24 cellular contexts compared by ENCODE assay signal in the genomic region with DNA sequence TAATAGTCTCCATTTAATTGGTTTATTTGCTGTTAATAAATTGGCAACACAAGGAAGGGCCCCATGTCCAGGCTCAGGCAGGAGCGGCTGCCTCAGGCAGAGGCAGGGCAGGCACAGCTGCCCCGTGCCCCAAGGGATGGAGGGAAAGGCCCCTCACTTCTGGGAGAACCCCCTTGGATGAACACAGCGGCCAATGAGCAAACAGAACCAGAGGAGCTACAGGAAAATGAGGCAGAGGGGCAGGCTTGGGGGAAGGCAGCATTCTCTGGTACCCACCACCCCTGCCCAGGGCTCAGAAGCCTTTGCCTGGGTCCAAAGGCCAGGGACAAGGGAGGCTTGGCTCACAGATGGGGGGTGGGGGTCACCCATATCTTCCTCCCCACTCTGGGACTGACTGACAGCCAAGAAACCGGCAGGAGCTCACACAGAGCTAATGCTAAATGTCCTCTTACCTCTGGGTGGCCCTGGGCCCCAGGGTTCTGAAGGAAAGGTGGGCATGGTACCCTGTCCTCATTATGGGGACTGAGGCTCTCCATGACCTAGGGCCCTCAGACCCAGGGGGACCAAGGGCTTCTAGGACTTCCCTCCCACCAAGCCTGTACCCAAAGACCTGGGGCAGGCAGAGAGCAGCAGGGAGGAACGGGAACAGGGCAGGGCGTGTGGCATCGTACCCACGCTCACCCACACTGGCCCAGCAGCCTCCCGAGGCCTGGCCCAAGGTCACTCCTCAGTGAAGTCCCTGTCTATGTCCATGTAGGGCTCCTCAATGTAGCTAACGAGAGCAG. TPM values are rescaled to one million over a fixed set of nuclear protein-coding genes. Genes with fewer than 3 reads are reported as not detected.
DNase-seq lines count a peak whose midpoint lies in the region; ATAC-seq and TF ChIP-seq lines count a peak whose summit lies in the region.
"Had no signal": no experiment of that assay in that cellular context is flagged by ENCODE, and none has a peak within 500 bp of the region (broad histone marks: within the 10 kb centered on the region; RNA-seq: fewer than 3 reads in every experiment).

No MANE protein-coding gene starts in this region.

- no peak for DNase-seq in activated CD4-positive, alpha-beta T cell treated with anti-CD3 and anti-CD28 coated beads, Interleukin-2, amount 10 ng/mL, durations not matched to agents 7 days and 5 days
- DNase-seq in activated CD4-positive, alpha-beta T cell treated with anti-CD3 and anti-CD28 coated beads for 1 hour, result no peak
- DNase-seq in endothelial cell (ENCODE audit: low spot score), result no peak
- DNase-seq in left lung, result peak; percentile 24 to 29
- no peak for DNase-seq in stimulated activated effector memory CD8-positive, alpha-beta T cell treated with anti-CD3 and anti-CD28 coated beads, Interleukin-12 subunit alpha, Interleukin-12 subunit beta, amount 100 ng/mL, for 72 hours (ENCODE audit: low spot score in 2 of 2)
- DNase-seq in activated naive CD8-positive, alpha-beta T cell treated with anti-CD3 and anti-CD28 coated beads, Interleukin-2, amount 50 U/mL, for 24 hours, result no peak
- DNase-seq: activated effector memory CD4-positive, alpha-beta T cell treated with anti-CD3 and anti-CD28 coated beads, Interleukin-2, amount 50 U/mL, for 16 hours; dermis blood vessel endothelial cell; DMS79; HFFc6; NCI-H1105; NCI-H2081; NK-92 treated with Interleukin-12 subunit alpha and Interleukin-12 subunit beta, amount 100 ng/mL, for 24 hours; stimulated activated CD4-positive, alpha-beta T cell treated with anti-CD3 and anti-CD28 coated beads, Interleukin-12 subunit alpha, Interleukin-12 subunit beta, amount 100 ng/mL, for 4 hours; stimulated activated CD4-positive, alpha-beta T cell treated with anti-CD3 and anti-CD28 coated beads, Interleukin-4, amount 100 ng/mL, for 4 hours; stomach; WERI-Rb-1 had no signal

- peaks cover 23% of the 10 kb centered on the region for H3K36me3 Mint-ChIP-seq in activated CD4-positive, alpha-beta T cell treated with anti-CD3 and anti-CD28 coated beads, Interleukin-2, amount 10 ng/mL, durations not matched to agents 7 days and 5 days (ENCODE audit: low read depth)
- peaks cover 42% of the 10 kb centered on the region for H3K36me3 Mint-ChIP-seq in endothelial cell (ENCODE audit: low read depth, unreplicated experiment)
- H3K36me3 Mint-ChIP-seq in stimulated activated effector memory CD8-positive, alpha-beta T cell treated with anti-CD3 and anti-CD28 coated beads, Interleukin-12 subunit alpha, Interleukin-12 subunit beta, amount 100 ng/mL, for 72 hours, result peaks cover 62% of the 10 kb centered on the region
- peaks cover 7% of the 10 kb centered on the region for H3K36me3 Mint-ChIP-seq in activated naive CD8-positive, alpha-beta T cell treated with anti-CD3 and anti-CD28 coated beads, Interleukin-2, amount 50 U/mL, for 24 hours (ENCODE audit: low read depth)

- no peaks in the 10 kb centered on the region for H3K4me1 ChIP-seq in left lung

- H3K9me3 Mint-ChIP-seq in activated CD4-positive, alpha-beta T cell treated with anti-CD3 and anti-CD28 coated beads, Interleukin-2, amount 10 ng/mL, durations not matched to agents 7 days and 5 days, result no peaks in the 10 kb centered on the region
- H3K9me3 Mint-ChIP-seq in endothelial cell (ENCODE audit: unreplicated experiment), result no peaks in the 10 kb centered on the region
- H3K9me3 Mint-ChIP-seq in stimulated activated effector memory CD8-positive, alpha-beta T cell treated with anti-CD3 and anti-CD28 coated beads, Interleukin-12 subunit alpha, Interleukin-12 subunit beta, amount 100 ng/mL, for 72 hours, result no peaks in the 10 kb centered on the region
- no peaks in the 10 kb centered on the region for H3K9me3 Mint-ChIP-seq in activated naive CD8-positive, alpha-beta T cell treated with anti-CD3 and anti-CD28 coated beads, Interleukin-2, amount 50 U/mL, for 24 hours
- H3K9me3 Mint-ChIP-seq: HFFc6 had no signal

- H3K4me3 ChIP-seq in left lung, result no peak overlapping the region
- H3K4me3 ChIP-seq: GM12878, SK-N-MC, stomach, upper lobe of left lung had no signal

- no peaks in the 10 kb centered on the region for H3K27me3 Mint-ChIP-seq in activated CD4-positive, alpha-beta T cell treated with anti-CD3 and anti-CD28 coated beads, Interleukin-2, amount 10 ng/mL, durations not matched to agents 7 days and 5 days
- peaks cover 12% of the 10 kb centered on the region for H3K27me3 Mint-ChIP-seq in endothelial cell (ENCODE audit: unreplicated experiment)
- no peaks in the 10 kb centered on the region for H3K27me3 Mint-ChIP-seq in activated naive CD8-positive, alpha-beta T cell treated with anti-CD3 and anti-CD28 coated beads, Interleukin-2, amount 50 U/mL, for 24 hours

- H3K27ac ChIP-seq in left lung, result no peak overlapping the region
- H3K27ac ChIP-seq: SK-N-MC, stomach, upper lobe of left lung, WERI-Rb-1 had no signal

- no peaks in the 10 kb centered on the region for H3K27me3 ChIP-seq in left lung
- H3K27me3 ChIP-seq: stomach, upper lobe of left lung had no signal

- no peaks in the 10 kb centered on the region for H3K4me1 Mint-ChIP-seq in activated CD4-positive, alpha-beta T cell treated with anti-CD3 and anti-CD28 coated beads, Interleukin-2, amount 10 ng/mL, durations not matched to agents 7 days and 5 days
- H3K4me1 Mint-ChIP-seq in endothelial cell (ENCODE audit: unreplicated experiment), result peaks cover 4% of the 10 kb centered on the region
- peaks cover 21% of the 10 kb centered on the region for H3K4me1 Mint-ChIP-seq in stimulated activated effector memory CD8-positive, alpha-beta T cell treated with anti-CD3 and anti-CD28 coated beads, Interleukin-12 subunit alpha, Interleukin-12 subunit beta, amount 100 ng/mL, for 72 hours
- no peaks in the 10 kb centered on the region for H3K4me1 Mint-ChIP-seq in activated naive CD8-positive, alpha-beta T cell treated with anti-CD3 and anti-CD28 coated beads, Interleukin-2, amount 50 U/mL, for 24 hours

- no peak overlapping the region for H3K4me3 Mint-ChIP-seq in activated CD4-positive, alpha-beta T cell treated with anti-CD3 and anti-CD28 coated beads, Interleukin-2, amount 10 ng/mL, durations not matched to agents 7 days and 5 days
- peak overlapping the region; percentile 49 for H3K4me3 Mint-ChIP-seq in endothelial cell (ENCODE audit: unreplicated experiment)
- H3K4me3 Mint-ChIP-seq in stimulated activated effector memory CD8-positive, alpha-beta T cell treated with anti-CD3 and anti-CD28 coated beads, Interleukin-12 subunit alpha, Interleukin-12 subunit beta, amount 100 ng/mL, for 72 hours, result no peak overlapping the region
- H3K4me3 Mint-ChIP-seq in activated naive CD8-positive, alpha-beta T cell treated with anti-CD3 and anti-CD28 coated beads, Interleukin-2, amount 50 U/mL, for 24 hours, result no peak overlapping the region
- H3K4me3 Mint-ChIP-seq: HFFc6 had no signal

- TF ChIP-seq CTCF in endothelial cell (IDR thresholded peaks at IDR 0.05; ENCODE audit: unreplicated experiment), result no peak
- no peak for TF ChIP-seq CTCF in left lung (IDR thresholded peaks at IDR 0.05)

- H3K27ac Mint-ChIP-seq in activated CD4-positive, alpha-beta T cell treated with anti-CD3 and anti-CD28 coated beads, Interleukin-2, amount 10 ng/mL, durations not matched to agents 7 days and 5 days, result peak overlapping the region; percentile 31
- H3K27ac Mint-ChIP-seq in endothelial cell (ENCODE audit: unreplicated experiment), result no peak overlapping the region
- H3K27ac Mint-ChIP-seq in stimulated activated effector memory CD8-positive, alpha-beta T cell treated with anti-CD3 and anti-CD28 coated beads, Interleukin-12 subunit alpha, Interleukin-12 subunit beta, amount 100 ng/mL, for 72 hours, result peak overlapping the region; percentile 57
- no peak overlapping the region for H3K27ac Mint-ChIP-seq in activated naive CD8-positive, alpha-beta T cell treated with anti-CD3 and anti-CD28 coated beads, Interleukin-2, amount 50 U/mL, for 24 hours
- H3K27ac Mint-ChIP-seq: HFFc6 had no signal

- ATAC-seq in left lung (no peak), GM21717 (IDR thresholded peaks at IDR 0.05; ENCODE audit: unreplicated experiment) (no peak), HG02571 (IDR thresholded peaks at IDR 0.05; ENCODE audit: unreplicated experiment) (no peak)
- ATAC-seq in stimulated activated effector memory CD8-positive, alpha-beta T cell treated with anti-CD3 and anti-CD28 coated beads, Interleukin-12 subunit alpha, Interleukin-12 subunit beta, amount 100 ng/mL, for 72 hours, result no peak
- ATAC-seq in activated naive CD8-positive, alpha-beta T cell treated with anti-CD3 and anti-CD28 coated beads, Interleukin-2, amount 50 U/mL, for 24 hours, result no peak
- ATAC-seq: GM12878, left lobe of liver had no signal

- CTCF ChIA-PET in activated CD4-positive, alpha-beta T cell treated with anti-CD3 and anti-CD28 coated beads, Interleukin-2, amount 10 ng/mL, durations not matched to agents 7 days and 5 days (lab: Charles Lee), result interaction anchor here (1.2 to 3.0 kb wide), 2 partner anchors 9 to 17 kb away, joined by 3 to 11 read pairs; no protein-coding TSS in a partner anchor

- POLR2A ChIA-PET in activated CD4-positive, alpha-beta T cell treated with anti-CD3 and anti-CD28 coated beads, Interleukin-2, amount 10 ng/mL, durations not matched to agents 7 days and 5 days (lab: Charles Lee), result no interaction called here

- H3K36me3 ChIP-seq in left lung, result peaks cover 0 to 100% of the 10 kb centered on the region in 2 donors

- intact Hi-C loops in left lung (cut with DNase I), result no loop called here

- H3K9me3 ChIP-seq in left lung, result no peaks in the 10 kb centered on the region
- H3K9me3 ChIP-seq: stomach, upper lobe of left lung had no signal

RNA-seq across cellular contexts. Expression of a gene that starts 47.0 kb away (rescaled TPM):
- total RNA-seq in activated CD4-positive, alpha-beta T cell treated with anti-CD3 and anti-CD28 coated beads, Interleukin-2, amount 10 ng/mL, durations not matched to agents 7 days and 5 days, result under 1 TPM; 0.04 to 0.27 TPM
- total RNA-seq in endothelial cell (ENCODE audit: unreplicated experiment) (0.51 TPM), left lung (under 1 TPM; 0.34 to 0.41 TPM)
- total RNA-seq: A172 had no signal

RNA-seq across cellular contexts. Expression of a gene that starts 47.0 kb away (rescaled TPM):
- 10 to 100 TPM; 48.7 to 49.1 TPM for total RNA-seq in activated CD4-positive, alpha-beta T cell treated with anti-CD3 and anti-CD28 coated beads, Interleukin-2, amount 10 ng/mL, durations not matched to agents 7 days and 5 days
- total RNA-seq in endothelial cell (ENCODE audit: unreplicated experiment) (48.3 TPM), left lung (10 to 100 TPM; 41.6 to 49.4 TPM)

Comparison
In these comparisons a context has a peak if more than half of its experiments do, and no peak if none do; other contexts are left out.
1. DNase-seq: peak in left lung (2 of 2); none in activated CD4-positive, alpha-beta T cell treated with anti-CD3 and anti-CD28 coated beads, Interleukin-2, amount 10 ng/mL, durations not matched to agents 7 days and 5 days (single experiment), activated CD4-positive, alpha-beta T cell treated with anti-CD3 and anti-CD28 coated beads for 1 hour (single experiment), endothelial cell (single experiment), stimulated activated effector memory CD8-positive, alpha-beta T cell treated with anti-CD3 and anti-CD28 coated beads, Interleukin-12 subunit alpha, Interleukin-12 subunit beta, amount 100 ng/mL, for 72 hours (0 of 2) and activated naive CD8-positive, alpha-beta T cell treated with anti-CD3 and anti-CD28 coated beads, Interleukin-2, amount 50 U/mL, for 24 hours (single experiment).
2. H3K27ac Mint-ChIP-seq: peak in activated CD4-positive, alpha-beta T cell treated with anti-CD3 and anti-CD28 coated beads, Interleukin-2, amount 10 ng/mL, durations not matched to agents 7 days and 5 days (single experiment) and stimulated activated effector memory CD8-positive, alpha-beta T cell treated with anti-CD3 and anti-CD28 coated beads, Interleukin-12 subunit alpha, Interleukin-12 subunit beta, amount 100 ng/mL, for 72 hours (single experiment); none in endothelial cell (single experiment) and activated naive CD8-positive, alpha-beta T cell treated with anti-CD3 and anti-CD28 coated beads, Interleukin-2, amount 50 U/mL, for 24 hours (single experiment).